Comparison of ENCODE assay signal across 8 cellular contexts in the genomic region with DNA sequence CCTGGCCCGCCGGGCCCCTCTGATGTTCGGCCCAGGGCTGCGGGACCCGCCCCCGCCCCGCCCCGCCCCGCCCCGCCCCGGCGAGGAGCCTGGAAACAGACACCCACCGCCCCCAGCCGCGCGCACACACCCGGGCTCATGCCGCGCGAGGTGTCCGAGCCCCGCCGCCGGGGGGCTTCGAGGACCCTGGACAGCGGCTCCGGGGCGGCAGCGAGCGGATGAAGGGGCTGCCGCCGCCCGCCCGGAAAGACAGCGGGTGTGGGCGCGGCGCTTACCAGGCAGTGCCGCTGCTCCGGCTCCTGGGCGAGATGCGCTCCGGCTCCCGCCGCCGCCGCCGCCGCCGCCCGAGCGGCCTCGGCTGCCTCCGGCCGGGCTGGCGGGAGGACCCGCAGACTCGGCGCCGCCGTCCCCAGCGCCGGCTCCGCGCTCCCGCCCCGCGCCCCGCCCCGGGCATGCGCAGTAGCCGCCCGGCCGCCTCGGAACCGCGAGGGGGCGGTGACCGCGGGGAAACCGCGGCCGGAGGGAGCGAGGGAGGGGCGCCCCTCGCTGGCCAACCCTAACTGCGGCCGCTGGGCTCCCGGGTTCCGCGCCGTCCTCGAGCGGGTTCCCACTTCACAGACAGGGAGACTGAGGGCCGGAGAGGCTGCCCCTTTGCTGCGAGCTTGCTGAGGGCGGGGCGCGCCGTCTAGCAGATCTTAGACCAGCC. TPM values are rescaled to one million over a fixed set of nuclear protein-coding genes. Genes with fewer than 3 reads are reported as not detected.
DNase-seq lines count a peak whose midpoint lies in the region; ATAC-seq and TF ChIP-seq lines count a peak whose summit lies in the region.

Gene GPRIN1 (minus strand): TSS at position 433 of the 706 bp plus-strand sequence. CDS start 10,322 bp downstream, outside the sequence.

- peak; percentile 69 for ATAC-seq in CD8-positive, alpha-beta T cell
- ATAC-seq in HG03354 (IDR thresholded peaks at IDR 0.05; ENCODE audit: poor library complexity, severe bottlenecking, unreplicated experiment), result peak; percentile 77
- ATAC-seq in omental fat pad (ENCODE audit: low FRiP score), result peak; percentile 42

- TF ChIP-seq POLR2A in vagina (IDR thresholded peaks at IDR 0.05), result no peak

- peaks cover 5% of the 10 kb centered on the region for H3K27me3 ChIP-seq in CD8-positive, alpha-beta T cell (ENCODE audit: insufficient read depth, low read length)
- H3K27me3 ChIP-seq in vagina, result no peaks in the 10 kb centered on the region

- no peaks in the 10 kb centered on the region for H3K36me3 ChIP-seq in CD8-positive, alpha-beta T cell (ENCODE audit: insufficient read depth, low read length)
- H3K36me3 ChIP-seq in OCI-LY7 (ENCODE audit: insufficient read depth, low read length) (no peaks in the 10 kb centered on the region), vagina (no peaks in the 10 kb centered on the region)

- DNase-seq in CD8-positive, alpha-beta T cell, result peak in 5 of 7 experiments; percentile 38 to 63 (median 42)
- DNase-seq in GM19240 (ENCODE audit: insufficient read length, low spot score) (peak; percentile 93), OCI-LY7 (ENCODE audit: low spot score) (peak; percentile 80), activated T-helper 1 cell treated with Interleukin-2 at 50 U/mL for 16 hours (ENCODE audit: low read depth) (peak; percentile 41), foreskin fibroblast (peak; percentile 41 to 82), omental fat pad (ENCODE audit: low spot score) (no peak), vagina (ENCODE audit: extremely low spot score in 2 of 2) (no peak)

- H3K4me1 Mint-ChIP-seq in CD8-positive, alpha-beta T cell (ENCODE audit: low read depth), result peaks cover 9% of the 10 kb centered on the region

- no peaks in the 10 kb centered on the region for H3K9me3 ChIP-seq in CD8-positive, alpha-beta T cell (ENCODE audit: low read length)
- H3K9me3 ChIP-seq in OCI-LY7 (ENCODE audit: low read length) (no peaks in the 10 kb centered on the region), vagina (no peaks in the 10 kb centered on the region)

- peak within 1 kb of the TSS; percentile 90 for H3K4me3 Mint-ChIP-seq in CD8-positive, alpha-beta T cell

- H3K27me3 Mint-ChIP-seq in CD8-positive, alpha-beta T cell (ENCODE audit: low read depth), result peaks cover 27% of the 10 kb centered on the region

- H4K20me1 ChIP-seq in OCI-LY7 (ENCODE audit: insufficient read depth, low read length), result no peaks in the 10 kb centered on the region

- H3K36me3 Mint-ChIP-seq in CD8-positive, alpha-beta T cell, result peaks cover 5% of the 10 kb centered on the region

- no peak within 1 kb of the TSS for H3K27ac Mint-ChIP-seq in CD8-positive, alpha-beta T cell

- H3K9me2 ChIP-seq in OCI-LY7 (ENCODE audit: insufficient read depth, low read length), result no peaks in the 10 kb centered on the region

- no TSS peak for BruUV-seq in OCI-LY7 (replicated peaks; lab: Mats Ljungman, UMichigan)

- peak within 1 kb of the TSS; percentile 75 for H2AFZ ChIP-seq in OCI-LY7 (ENCODE audit: low read length)

- no peaks in the 10 kb centered on the region for H3K9me3 Mint-ChIP-seq in CD8-positive, alpha-beta T cell

- CTCF ChIA-PET in CD8-positive, alpha-beta T cell (lab: Charles Lee), result no interaction called here
- CTCF ChIA-PET in OCI-LY7 (lab: Charles Lee; ENCODE audit: unreplicated experiment), result no interaction called here

- POLR2A ChIA-PET in CD8-positive, alpha-beta T cell (lab: Charles Lee), result interaction anchor here (1.0 kb wide), 1 partner anchor 22 kb away, joined by 3 read pairs; no protein-coding TSS in a partner anchor
- POLR2A ChIA-PET in OCI-LY7 (lab: Charles Lee), result no interaction called here

- no peak for TF ChIP-seq CTCF in CD8-positive, alpha-beta T cell (IDR thresholded peaks at IDR 0.05)
- TF ChIP-seq CTCF in OCI-LY7 (conservative IDR thresholded peaks at IDR 0.05; ENCODE audit: low read length), result peak; percentile 61
- TF ChIP-seq CTCF in foreskin fibroblast (IDR thresholded peaks at IDR 0.05; ENCODE audit: low read depth, low read length), result peak; percentile 14
- TF ChIP-seq CTCF in omental fat pad (IDR thresholded peaks at IDR 0.05), result no peak
- TF ChIP-seq CTCF in vagina (IDR thresholded peaks at IDR 0.05), result no peak

- intact Hi-C loops in CD8-positive, alpha-beta T cell (cut with DNase I, micrococcal nuclease), result loop anchor here (2.0 to 5.0 kb wide), 3 partner anchors 37 to 813 kb away; partner anchors contain the start of gene TSPAN17 (in 2 of the 2)
- intact Hi-C loops in OCI-LY7 (cut with micrococcal nuclease; ENCODE audit: unreplicated experiment), result no loop called here
- intact Hi-C loops in vagina (cut with DNase I), result no loop called here

- no peak within 1 kb of the TSS for H3K27ac ChIP-seq in CD8-positive, alpha-beta T cell (ENCODE audit: low read depth, low read length)
- H3K27ac ChIP-seq in OCI-LY7 (ENCODE audit: low read depth, low read length, poor library complexity, severe bottlenecking) (no peak within 1 kb of the TSS), vagina (no peak within 1 kb of the TSS)

- H3K79me2 ChIP-seq in OCI-LY7 (ENCODE audit: insufficient read depth, low read depth, low read length), result no peaks in the 10 kb centered on the region

- H3K4me1 ChIP-seq in CD8-positive, alpha-beta T cell (ENCODE audit: insufficient read depth, low read length), result peaks cover 7% of the 10 kb centered on the region
- H3K4me1 ChIP-seq in OCI-LY7 (ENCODE audit: insufficient read depth, low read length, poor library complexity, severe bottlenecking), result peaks cover 14% of the 10 kb centered on the region
- peaks cover 9% of the 10 kb centered on the region for H3K4me1 ChIP-seq in vagina

- peak within 1 kb of the TSS; percentile 87 for H3K4me2 ChIP-seq in OCI-LY7 (ENCODE audit: low read length)

- H3K4me3 ChIP-seq in CD8-positive, alpha-beta T cell (ENCODE audit: low read depth, low read length), result peak within 1 kb of the TSS; percentile 53
- peak within 1 kb of the TSS; percentile 73 for H3K4me3 ChIP-seq in OCI-LY7 (ENCODE audit: low read depth, low read length, poor library complexity, severe bottlenecking)
- peak within 1 kb of the TSS; percentile 59 to 62 for H3K4me3 ChIP-seq in foreskin fibroblast (ENCODE audit: low read depth in 1 of 2, low read length in 2 of 2)
- H3K4me3 ChIP-seq in vagina, result peak within 1 kb of the TSS; percentile 55 to 57

RNA-seq across cellular contexts. Expression of gene GPRIN1, which starts in this region (rescaled TPM):
- under 1 TPM; 0.14 to 0.16 TPM for total RNA-seq in CD8-positive, alpha-beta T cell
- total RNA-seq in OCI-LY7 (2014; rRNA removed; shearing (Covaris generic)), result 3.8 and 4.9 TPM in 2 replicates
- total RNA-seq in OCI-LY7 (2022), result 4.5 and 5.3 TPM in 2 replicates
- total RNA-seq in omental fat pad, result 1 to 10 TPM in 2 of 4 donors, under 1 TPM in 2; 0.37 to 1.9 (median 0.90) TPM
- 0.49 TPM for total RNA-seq in vagina

Comparison
In these comparisons a context has a peak if more than half of its experiments do, and no peak if none do; other contexts are left out.
1. Peak in DNase-seq, ATAC-seq and H3K4me3 ChIP-seq in CD8-positive, alpha-beta T cell; RNA of the gene not detected or under 1 TPM.
2. DNase-seq: peak in GM19240 (single experiment), OCI-LY7 (single experiment), activated T-helper 1 cell treated with Interleukin-2 at 50 U/mL for 16 hours (single experiment) and foreskin fibroblast (2 of 2); none in omental fat pad (single experiment) and vagina (0 of 2).
3. CTCF ChIP-seq: peak in OCI-LY7 (single experiment) and foreskin fibroblast (single experiment); none in CD8-positive, alpha-beta T cell (single experiment), omental fat pad (0 of 3) and vagina (0 of 3).
4. intact Hi-C loops: an anchor here in CD8-positive, alpha-beta T cell (2.0 to 5.0 kb wide); none called in OCI-LY7 and vagina.
5. Peak in every context shown above with its lines, with median percentiles within 50 percentile points of each other: ATAC-seq and H3K4me3 ChIP-seq.